Comparison of ENCODE assay signal across 29 cellular contexts in the genomic region with DNA sequence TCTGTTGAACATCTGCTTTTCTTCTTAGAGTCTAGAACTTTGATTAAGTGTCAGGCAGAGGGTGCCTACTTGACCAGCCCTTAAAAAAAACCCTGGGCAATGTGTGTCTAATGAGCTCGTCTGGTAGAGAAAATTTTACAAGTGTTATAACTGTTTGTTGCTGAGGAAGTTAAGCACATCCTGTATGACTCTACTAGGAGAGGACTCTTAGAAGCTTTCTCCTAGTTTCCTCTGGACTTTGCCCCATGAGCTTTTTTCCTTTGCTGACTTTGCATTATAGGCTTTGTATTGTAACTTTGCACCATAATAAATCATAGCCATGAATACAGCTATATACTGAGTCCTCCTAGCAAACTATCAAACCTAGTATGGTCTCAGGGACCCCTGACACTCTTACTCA. TPM values are rescaled to one million over a fixed set of nuclear protein-coding genes. Genes with fewer than 3 reads are reported as not detected.
DNase-seq lines count a peak whose midpoint lies in the region; ATAC-seq and TF ChIP-seq lines count a peak whose summit lies in the region.
"Had no signal": no experiment of that assay in that cellular context is flagged by ENCODE, and none has a peak within 500 bp of the region (broad histone marks: within the 10 kb centered on the region; RNA-seq: fewer than 3 reads in every experiment).

No MANE protein-coding gene starts in this region.

- no peak overlapping the region for H3K4me3 Mint-ChIP-seq in CD14-positive monocyte
- H3K4me3 Mint-ChIP-seq: activated CD8-positive, alpha-beta T cell treated with anti-CD3 and anti-CD28 coated beads for 36 hours; GM23338; mesothelial cell of epicardium; nephron had no signal

- peak overlapping the region; percentile 72 for H3K4me2 ChIP-seq in Loucy (ENCODE audit: low read depth, low read length, poor library complexity, severe bottlenecking)
- H3K4me2 ChIP-seq: GM23338 had no signal

- in situ Hi-C loops in HAP-1 (cut with MboI; ENCODE audit: low sequenced_read_pairs), result no loop called here

- intact Hi-C loops in CD14-positive monocyte (cut with micrococcal nuclease), result no loop called here

- H2AFZ ChIP-seq in Loucy (ENCODE audit: low read length), result 0 out of 2 replicates have a peak overlapping the region, but pooled peaks have one; percentile 1
- H2AFZ ChIP-seq: GM23338 had no signal

- H3K27me3 Mint-ChIP-seq in CD14-positive monocyte (ENCODE audit: low read depth in 3 of 3), result peaks cover 0 to 2% (median 1%) of the 10 kb centered on the region in 3 donors
- H3K27me3 Mint-ChIP-seq: activated CD8-positive, alpha-beta T cell treated with anti-CD3 and anti-CD28 coated beads for 36 hours had no signal

- peaks cover 0 to 3% of the 10 kb centered on the region in 2 donors for H3K36me3 Mint-ChIP-seq in CD14-positive monocyte

- H4K20me1 ChIP-seq in Loucy (ENCODE audit: insufficient read depth, low read length, poor library complexity, severe bottlenecking), result no peaks in the 10 kb centered on the region

- peaks cover 0 to 6% (median 5%) of the 10 kb centered on the region in 7 donors for H3K9me3 Mint-ChIP-seq in CD14-positive monocyte

- H3K27ac ChIP-seq in mesodermal cell (ENCODE audit: low read depth, low read length, severe bottlenecking), result peak overlapping the region; percentile 63
- H3K27ac ChIP-seq: brain microvascular endothelial cell, ovary had no signal

- no peaks in the 10 kb centered on the region for H3F3A ChIP-seq in Loucy (ENCODE audit: low read depth)

- WGBS in mesodermal cell (ENCODE audit: insufficient coverage in 2 of 2), 2 experiments, result 88 to 100% methylated on average over 1 of the region's 1 CpG

- TF ChIP-seq CTCF in Loucy (conservative IDR thresholded peaks at IDR 0.05; ENCODE audit: low read length) (no peak), fibroblast of pulmonary artery (IDR thresholded peaks at IDR 0.05; ENCODE audit: low read length, missing control alignments) (no peak), CD14-positive monocyte (IDR thresholded peaks at IDR 0.05) (no peak)

- H3K4me1 ChIP-seq in Loucy (ENCODE audit: insufficient read depth, low read length, poor library complexity, severe bottlenecking) (peaks cover 25% of the 10 kb centered on the region), mesodermal cell (ENCODE audit: control insufficient read depth, insufficient read depth, low read length, poor library complexity, severe bottlenecking) (no peaks in the 10 kb centered on the region), HAP-1 (no peaks in the 10 kb centered on the region)
- H3K4me1 ChIP-seq: adrenal gland had no signal

- H3K4me1 Mint-ChIP-seq in CD14-positive monocyte, result peaks cover 3% of the 10 kb centered on the region
- H3K4me1 Mint-ChIP-seq: GM23338, mesothelial cell of epicardium, nephron had no signal

- peak overlapping the region; percentile 31 for H3K9ac ChIP-seq in Loucy (ENCODE audit: low read depth, low read length, poor library complexity, severe bottlenecking)

- H3K4me3 ChIP-seq in Loucy (ENCODE audit: low read length, poor library complexity, severe bottlenecking) (peak overlapping the region; percentile 54), fibroblast of pulmonary artery (replicated peaks; ENCODE audit: low read depth, low read length) (no peak overlapping the region), mesodermal cell (ENCODE audit: extremely low read depth, insufficient read depth, low read length, poor library complexity, severe bottlenecking) (no peak overlapping the region), HAP-1 (no peak overlapping the region)
- H3K4me3 ChIP-seq: adrenal gland, GM23338, ovary had no signal

- DNase-seq in EH (ENCODE audit: low read depth), result peak; percentile 14
- peak; percentile 31 for DNase-seq in fibroblast of pulmonary artery (ENCODE audit: low read depth)
- no peak for DNase-seq in kidney glomerular epithelial cell (lab: John Stamatoyannopoulos, UW)
- DNase-seq in HAP-1 (ENCODE audit: low spot score in 2 of 2), result no peak
- no peak for DNase-seq in CD14-positive monocyte (ENCODE audit: low spot score)
- DNase-seq: activated CD4-positive, CD25-positive, alpha-beta regulatory T cell treated with anti-CD3 and anti-CD28 coated beads, Interleukin-2, amount 50 U/mL, for 72 hours; activated CD8-positive, alpha-beta T cell treated with anti-CD3 and anti-CD28 coated beads for 36 hours; adrenal gland; brain microvascular endothelial cell; cortex of kidney; EL; hypothalamus; islet precursor cell; NCI-H1436 treated with DMSO at 0.1 percent for 48 hours; NCI-H510A; NK-92 treated with Interleukin-12 subunit alpha and Interleukin-12 subunit beta, amount 100 ng/mL, for 24 hours; ovary; RPMI8226; stimulated activated CD4-positive, alpha-beta T cell treated with anti-CD3 and anti-CD28 coated beads, Interleukin-15, amount 100 ng/mL, for 24 hours; T-helper 9 cell; trophoblast cell had no signal

- no peak overlapping the region for H3K27ac Mint-ChIP-seq in CD14-positive monocyte
- H3K27ac Mint-ChIP-seq: activated CD8-positive, alpha-beta T cell treated with anti-CD3 and anti-CD28 coated beads for 36 hours; GM23338; mesothelial cell of epicardium; nephron had no signal

- no peak for ATAC-seq in HG03159 (IDR thresholded peaks at IDR 0.05; ENCODE audit: unreplicated experiment)
- ATAC-seq: activated CD8-positive, alpha-beta T cell treated with anti-CD3 and anti-CD28 coated beads for 36 hours; GM23338; sciatic nerve; SK-N-SH treated with all-trans-retinoic acid at 6 μM for 48 hours had no signal

- H3K79me2 ChIP-seq in Loucy (ENCODE audit: insufficient read depth, low read length), result no peaks in the 10 kb centered on the region

- no peaks in the 10 kb centered on the region for H3K9me2 ChIP-seq in Loucy (replicated peaks; ENCODE audit: low read depth, low read length)

- H3K27me3 ChIP-seq in Loucy (ENCODE audit: insufficient read depth, low read length, poor library complexity, severe bottlenecking) (no peaks in the 10 kb centered on the region), HAP-1 (ENCODE audit: low read depth) (no peaks in the 10 kb centered on the region)
- H3K27me3 ChIP-seq: adrenal gland, brain microvascular endothelial cell, ovary had no signal

- H3K36me3 ChIP-seq in Loucy (ENCODE audit: insufficient read depth, low read length) (no peaks in the 10 kb centered on the region), mesodermal cell (ENCODE audit: control insufficient read depth, insufficient read depth, low read length) (no peaks in the 10 kb centered on the region), HAP-1 (replicated peaks) (no peaks in the 10 kb centered on the region)
- H3K36me3 ChIP-seq: adrenal gland, brain microvascular endothelial cell, ovary had no signal

- no peaks in the 10 kb centered on the region for H3K9me3 ChIP-seq in Loucy (ENCODE audit: insufficient read depth, low read depth, low read length)
- H3K9me3 ChIP-seq in mesodermal cell (ENCODE audit: control insufficient read depth, low read length), result peaks cover 8% of the 10 kb centered on the region
- no peaks in the 10 kb centered on the region for H3K9me3 ChIP-seq in HAP-1
- H3K9me3 ChIP-seq: adrenal gland, ovary had no signal

RNA-seq across cellular contexts. Expression of a gene that starts 39.4 kb away (rescaled TPM):
- polyA plus RNA-seq in mesodermal cell (2013, experiment 1 of 2), result 48.1 TPM
- polyA plus RNA-seq in mesodermal cell (2013, experiment 2 of 2), result 49.4 TPM
- polyA plus RNA-seq in CD14-positive monocyte, result 10 to 100 TPM; 67.9 to 84.1 TPM

Comparison
In these comparisons a context has a peak if more than half of its experiments do, and no peak if none do; other contexts are left out.
1. DNase-seq: peak in EH (single experiment) and fibroblast of pulmonary artery (single experiment); none in kidney glomerular epithelial cell (single experiment), HAP-1 (0 of 2) and CD14-positive monocyte (single experiment).